ENCODE assay signal across 9 cellular contexts in genomic region chr1:235952950-235953615, GRCh38.
DNase-seq lines count a peak whose midpoint lies in the region; ATAC-seq lines count a peak whose summit lies in the region.
"Had no signal": no experiment of that assay in that cellular context is flagged by ENCODE, and none has a peak within 500 bp of the region (broad histone marks: within the 10 kb centered on the region; RNA-seq: fewer than 3 reads in every experiment).

No MANE protein-coding gene starts in this region.

- H3K4me3 ChIP-seq in SJCRH30: no peak overlapping the region

- H3K36me3 ChIP-seq in SJCRH30: no peaks in the 10 kb centered on the region

- H3K27me3 ChIP-seq in SJCRH30: no peaks in the 10 kb centered on the region

- no peaks in the 10 kb centered on the region; the same call in 1 of the 2 replicates for H3K4me1 ChIP-seq in SJCRH30

- H3K9me3 ChIP-seq in SJCRH30 (replicated peaks): no peaks in the 10 kb centered on the region

- H3K27ac ChIP-seq in SJCRH30: no peak overlapping the region

- ATAC-seq in activated CD4-positive, CD25-positive, alpha-beta regulatory T cell treated with anti-CD3 and anti-CD28 coated beads, Interleukin-2, amount 50 U/mL, for 24 hours: peak; percentile 93 to 95
- peak; percentile 59 for ATAC-seq in HG02852 (IDR thresholded peaks at IDR 0.05; ENCODE audit: unreplicated experiment)

- DNase-seq in activated CD4-positive, CD25-positive, alpha-beta regulatory T cell treated with anti-CD3 and anti-CD28 coated beads, Interleukin-2, amount 50 U/mL, for 72 hours: no peak
- peak; percentile 18 to 42 for DNase-seq in activated CD4-positive, alpha-beta T cell treated with anti-CD3 and anti-CD28 coated beads, Interleukin-2, amount 50 U/mL, for 48 hours
- peak; percentile 54 for DNase-seq in stimulated activated CD4-positive, alpha-beta T cell treated with anti-CD3 and anti-CD28 coated beads, Interleukin-15, amount 100 ng/mL, for 24 hours
- DNase-seq in GF-D8 (lab: John Stamatoyannopoulos, UW): no peak
- no peak for DNase-seq in SJCRH30
- DNase-seq in islet precursor cell: no peak
- DNase-seq: NCI-H1417 had no signal

Comparison
In these comparisons a context has a peak if more than half of its experiments do, and no peak if none do; other contexts are left out.
1. DNase-seq: peak in activated CD4-positive, alpha-beta T cell treated with anti-CD3 and anti-CD28 coated beads, Interleukin-2, amount 50 U/mL, for 48 hours (2 of 2) and stimulated activated CD4-positive, alpha-beta T cell treated with anti-CD3 and anti-CD28 coated beads, Interleukin-15, amount 100 ng/mL, for 24 hours (single experiment); none in activated CD4-positive, CD25-positive, alpha-beta regulatory T cell treated with anti-CD3 and anti-CD28 coated beads, Interleukin-2, amount 50 U/mL, for 72 hours (single experiment), GF-D8 (single experiment), SJCRH30 (0 of 2) and islet precursor cell (single experiment).